Comparison of ENCODE assay signal across 2 cellular contexts in genomic region chr19:29104605-29105241, GRCh38.
TF ChIP-seq lines count a peak whose summit lies in the region.

No MANE protein-coding gene starts in this region.

TF ChIP-seq in HepG2, 621 proteins besides CTCF, POLR2A, EP300 and RAD21:
- TF ChIP-seq ZNF468 (CRISPR knock-in tag; IDR thresholded peaks at IDR 0.05), result no peak
- peak; percentile 94 for TF ChIP-seq CREB1 (IDR thresholded peaks at IDR 0.05)
- TF ChIP-seq CREB1 (CRISPR knock-in tag; IDR thresholded peaks at IDR 0.05), result no peak
- TF ChIP-seq HMGA1 (CRISPR knock-in tag; conservative IDR thresholded peaks at IDR 0.05), result no peak
- no peak for TF ChIP-seq ZNF850 (CRISPR knock-in tag; conservative IDR thresholded peaks at IDR 0.05)
- TF ChIP-seq SP4 (CRISPR knock-in tag; IDR thresholded peaks at IDR 0.05), result no peak
- no peak for TF ChIP-seq DMAP1 (CRISPR knock-in tag; IDR thresholded peaks at IDR 0.05)
- TF ChIP-seq, protein P1, sequence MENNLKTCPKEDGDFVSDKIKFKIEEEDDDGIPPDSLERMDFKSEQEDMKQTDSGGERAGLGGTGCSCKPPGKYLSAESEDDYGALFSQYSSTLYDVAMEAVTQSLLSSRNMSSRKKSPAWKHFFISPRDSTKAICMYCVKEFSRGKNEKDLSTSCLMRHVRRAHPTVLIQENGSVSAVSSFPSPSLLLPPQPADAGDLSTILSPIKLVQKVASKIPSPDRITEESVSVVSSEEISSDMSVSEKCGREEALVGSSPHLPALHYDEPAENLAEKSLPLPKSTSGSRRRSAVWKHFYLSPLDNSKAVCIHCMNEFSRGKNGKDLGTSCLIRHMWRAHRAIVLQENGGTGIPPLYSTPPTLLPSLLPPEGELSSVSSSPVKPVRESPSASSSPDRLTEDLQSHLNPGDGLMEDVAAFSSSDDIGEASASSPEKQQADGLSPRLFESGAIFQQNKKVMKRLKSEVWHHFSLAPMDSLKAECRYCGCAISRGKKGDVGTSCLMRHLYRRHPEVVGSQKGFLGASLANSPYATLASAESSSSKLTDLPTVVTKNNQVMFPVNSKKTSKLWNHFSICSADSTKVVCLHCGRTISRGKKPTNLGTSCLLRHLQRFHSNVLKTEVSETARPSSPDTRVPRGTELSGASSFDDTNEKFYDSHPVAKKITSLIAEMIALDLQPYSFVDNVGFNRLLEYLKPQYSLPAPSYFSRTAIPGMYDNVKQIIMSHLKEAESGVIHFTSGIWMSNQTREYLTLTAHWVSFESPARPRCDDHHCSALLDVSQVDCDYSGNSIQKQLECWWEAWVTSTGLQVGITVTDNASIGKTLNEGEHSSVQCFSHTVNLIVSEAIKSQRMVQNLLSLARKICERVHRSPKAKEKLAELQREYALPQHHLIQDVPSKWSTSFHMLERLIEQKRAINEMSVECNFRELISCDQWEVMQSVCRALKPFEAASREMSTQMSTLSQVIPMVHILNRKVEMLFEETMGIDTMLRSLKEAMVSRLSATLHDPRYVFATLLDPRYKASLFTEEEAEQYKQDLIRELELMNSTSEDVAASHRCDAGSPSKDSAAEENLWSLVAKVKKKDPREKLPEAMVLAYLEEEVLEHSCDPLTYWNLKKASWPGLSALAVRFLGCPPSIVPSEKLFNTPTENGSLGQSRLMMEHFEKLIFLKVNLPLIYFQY (CRISPR knock-in tag; IDR thresholded peaks at IDR 0.05; ENCODE audit: borderline replicate concordance), result no peak
- no peak for TF ChIP-seq SP1 (IDR thresholded peaks at IDR 0.05)
- no peak for TF ChIP-seq SP1 (CRISPR knock-in tag; IDR thresholded peaks at IDR 0.05)
- TF ChIP-seq ZNF709 (CRISPR knock-in tag; IDR thresholded peaks at IDR 0.05), result no peak
- TF ChIP-seq, protein P2, sequence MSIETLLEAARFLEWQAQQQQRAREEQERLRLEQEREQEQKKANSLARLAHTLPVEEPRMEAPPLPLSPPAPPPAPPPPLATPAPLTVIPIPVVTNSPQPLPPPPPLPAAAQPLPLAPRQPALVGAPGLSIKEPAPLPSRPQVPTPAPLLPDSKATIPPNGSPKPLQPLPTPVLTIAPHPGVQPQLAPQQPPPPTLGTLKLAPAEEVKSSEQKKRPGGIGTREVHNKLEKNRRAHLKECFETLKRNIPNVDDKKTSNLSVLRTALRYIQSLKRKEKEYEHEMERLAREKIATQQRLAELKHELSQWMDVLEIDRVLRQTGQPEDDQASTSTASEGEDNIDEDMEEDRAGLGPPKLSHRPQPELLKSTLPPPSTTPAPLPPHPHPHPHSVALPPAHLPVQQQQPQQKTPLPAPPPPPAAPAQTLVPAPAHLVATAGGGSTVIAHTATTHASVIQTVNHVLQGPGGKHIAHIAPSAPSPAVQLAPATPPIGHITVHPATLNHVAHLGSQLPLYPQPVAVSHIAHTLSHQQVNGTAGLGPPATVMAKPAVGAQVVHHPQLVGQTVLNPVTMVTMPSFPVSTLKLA (IDR thresholded peaks at IDR 0.05), result peak; percentile 95
- peak; percentile 88 for TF ChIP-seq ATF7 (IDR thresholded peaks at IDR 0.05)
- no peak for TF ChIP-seq ATF7 (CRISPR knock-in tag; IDR thresholded peaks at IDR 0.05)
TF ChIP-seq in HepG2: peak in this region for 3.

TF ChIP-seq in H1, 55 proteins besides CTCF, POLR2A, EP300 and RAD21:
- TF ChIP-seq ATF2 (IDR thresholded peaks at IDR 0.05; ENCODE audit: low read length) (no peak), SIRT6 (IDR thresholded peaks at IDR 0.05; ENCODE audit: low read length) (no peak), KDM1A (IDR thresholded peaks at IDR 0.05; ENCODE audit: borderline replicate concordance, low read length) (no peak), RNF2 (IDR thresholded peaks at IDR 0.05; ENCODE audit: borderline replicate concordance, low read depth, low read length, missing control alignments, poor library complexity, severe bottlenecking) (no peak), SIX5 (IDR thresholded peaks at IDR 0.05; ENCODE audit: low read depth, low read length) (no peak), HDAC6 (IDR thresholded peaks at IDR 0.05; ENCODE audit: low read depth, low read length) (no peak), CHD7 (IDR thresholded peaks at IDR 0.05; ENCODE audit: insufficient replicate concordance, low read length) (no peak), SUZ12 (IDR thresholded peaks at IDR 0.05; ENCODE audit: low read length) (no peak), YY1 (IDR thresholded peaks at IDR 0.05; ENCODE audit: low read depth, low read length) (no peak), BRCA1 (IDR thresholded peaks at IDR 0.05; ENCODE audit: low read depth, low read length) (no peak), TBP (IDR thresholded peaks at IDR 0.05; ENCODE audit: low read depth, low read length) (no peak), GABPA (IDR thresholded peaks at IDR 0.05; ENCODE audit: borderline replicate concordance, insufficient read depth, low read length) (no peak), NRF1 (IDR thresholded peaks at IDR 0.05; ENCODE audit: low read depth, low read length) (no peak), JUN (IDR thresholded peaks at IDR 0.05; ENCODE audit: low read depth, low read length) (no peak)
- TF ChIP-seq, protein P3, sequence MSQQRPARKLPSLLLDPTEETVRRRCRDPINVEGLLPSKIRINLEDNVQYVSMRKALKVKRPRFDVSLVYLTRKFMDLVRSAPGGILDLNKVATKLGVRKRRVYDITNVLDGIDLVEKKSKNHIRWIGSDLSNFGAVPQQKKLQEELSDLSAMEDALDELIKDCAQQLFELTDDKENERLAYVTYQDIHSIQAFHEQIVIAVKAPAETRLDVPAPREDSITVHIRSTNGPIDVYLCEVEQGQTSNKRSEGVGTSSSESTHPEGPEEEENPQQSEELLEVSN (IDR thresholded peaks at IDR 0.05), result no peak
